Comparison of ENCODE assay signal across 19 cellular contexts in the genomic region with DNA sequence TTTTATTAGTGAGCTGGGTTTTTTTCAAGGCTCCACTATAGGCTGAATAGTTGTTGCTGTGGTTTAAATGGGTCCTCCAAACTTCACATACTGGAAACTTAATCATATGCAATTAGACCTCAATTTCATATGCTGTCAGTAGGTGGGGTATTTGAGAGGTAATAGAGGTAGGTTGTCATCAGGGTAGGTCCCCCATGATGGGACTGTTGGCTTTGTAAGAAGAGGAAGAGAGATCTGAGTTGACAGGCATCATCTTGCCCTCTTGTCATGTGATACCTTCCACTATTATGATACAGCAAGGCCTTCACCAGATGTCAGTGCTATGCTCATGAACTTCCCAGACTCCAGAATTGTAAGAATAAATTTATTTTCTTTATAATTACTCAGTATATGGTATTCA.
DNase-seq lines count a peak whose midpoint lies in the region; ATAC-seq and TF ChIP-seq lines count a peak whose summit lies in the region.
"Had no signal": no experiment of that assay in that cellular context is flagged by ENCODE, and none has a peak within 500 bp of the region (broad histone marks: within the 10 kb centered on the region; RNA-seq: fewer than 3 reads in every experiment).

No MANE protein-coding gene starts in this region.

- H3K4me3 ChIP-seq in GM12865 (ENCODE audit: low read depth, low read length), result no peak overlapping the region
- no peak overlapping the region for H3K4me3 ChIP-seq in epithelial cell of proximal tubule (ENCODE audit: low read depth, low read length)
- H3K4me3 ChIP-seq: SJCRH30 had no signal

- ATAC-seq in GM19351 (IDR thresholded peaks at IDR 0.05; ENCODE audit: unreplicated experiment), result peak; percentile 72
- ATAC-seq: T-cell had no signal

- TF ChIP-seq CTCF in GM12865 (IDR thresholded peaks at IDR 0.05; ENCODE audit: insufficient read depth, low read depth, low read length, missing control alignments) (no peak), epithelial cell of proximal tubule (conservative IDR thresholded peaks at IDR 0.05; ENCODE audit: low read depth, low read length) (peak; percentile 8)

- in situ Hi-C loops in KBM-7 (cut with MboI; ENCODE audit: low pct_unique_long_range_greater_than_20kb, low sequenced_read_pairs), result no loop called here

- DNase-seq in GM12865 (ENCODE audit: low read depth) (peak; percentile 4), KBM-7 (peak; percentile 5), epithelial cell of proximal tubule (ENCODE audit: low read depth) (no peak), 8988T (no peak), C1 segment of cervical spinal cord (lab: John Stamatoyannopoulos, UW) (no peak), NCI-H82 (lab: John Stamatoyannopoulos, UW) (no peak)
- DNase-seq: BE2C; CD4-positive, CD25-positive, alpha-beta regulatory T cell; IMR-90; Karpas-422; MV-4-11; NCI-H1417; NCI-H187; NCI-H2107; NCI-H524 treated with DMSO at 0.1 percent for 48 hours; OCI-M1; SJCRH30; T-cell had no signal

Comparison
In these comparisons a context has a peak if more than half of its experiments do, and no peak if none do; other contexts are left out.
1. DNase-seq: peak in GM12865 (single experiment) and KBM-7 (single experiment); none in epithelial cell of proximal tubule (single experiment), 8988T (single experiment), C1 segment of cervical spinal cord (0 of 14) and NCI-H82 (single experiment).